8 cellular contexts compared by ENCODE assay signal in the genomic region with DNA sequence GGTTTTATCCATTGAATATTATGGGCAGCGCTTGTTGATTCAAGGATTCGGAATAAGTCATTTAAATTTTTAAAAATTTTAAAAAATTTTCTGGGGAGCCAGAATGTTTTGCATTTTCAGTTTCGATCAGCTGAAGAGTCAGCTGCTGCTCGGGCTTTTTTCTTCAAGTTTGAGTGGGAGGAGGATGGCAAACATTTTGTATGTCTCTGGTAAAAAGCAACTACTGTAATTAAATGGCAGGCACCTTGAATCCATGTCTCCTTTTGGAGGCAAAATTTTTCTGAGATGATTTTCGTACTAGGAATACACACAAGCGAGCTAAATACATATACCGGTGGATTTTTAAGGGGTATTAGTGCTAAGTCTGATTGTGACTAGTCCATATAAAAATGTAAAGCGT. TPM values are rescaled to one million over a fixed set of nuclear protein-coding genes. Genes with fewer than 3 reads are reported as not detected.
A peak's percentile ranks its signal among the peaks of the same experiment; 100 is the strongest.
DNase-seq lines count a peak whose midpoint lies in the region; ATAC-seq, FAIRE-seq and TF ChIP-seq lines count a peak whose summit lies in the region.

No MANE protein-coding gene starts in this region.

- H3K4me3 ChIP-seq in DND-41 (ENCODE audit: low read depth in 1 of 2, low read length in 2 of 2) (peak overlapping the region; percentile 92 to 99), skeletal muscle satellite cell (ENCODE audit: low read length) (peak overlapping the region; percentile 97)
- peak overlapping the region; percentile 89 for H3K4me3 ChIP-seq in Jurkat, Clone E6-1 (ENCODE audit: low read length)

- TF ChIP-seq CTCF in DND-41 (IDR thresholded peaks at IDR 0.05; ENCODE audit: borderline replicate concordance, extremely low read depth, low read length, poor library complexity, severe bottlenecking): no peak

- H3K36me3 ChIP-seq in DND-41 (ENCODE audit: insufficient read depth, low read length) (peaks cover 26% of the 10 kb centered on the region), skeletal muscle satellite cell (ENCODE audit: insufficient read depth, low read length) (peaks cover 12% of the 10 kb centered on the region)

- peak overlapping the region; percentile 99 for H3K27ac Mint-ChIP-seq in activated T-helper 1 cell treated with anti-CD3 and anti-CD28 coated beads, Interleukin-12 subunit alpha, Interleukin-12 subunit beta, Interleukin-2, Interleukin-4 antibody, amounts not matched to agents 30 ng/mL and 10 ng/mL and 1 ng/mL, durations not matched to agents 14 hours and 24 hours and 36 hours

- no peak for TF ChIP-seq POLR2A in H54 (IDR thresholded peaks at IDR 0.05; ENCODE audit: low read depth, low read length)

- H3K9me3 ChIP-seq in DND-41 (ENCODE audit: insufficient read depth, low read length, severe bottlenecking) (no peaks in the 10 kb centered on the region), skeletal muscle satellite cell (replicated peaks; ENCODE audit: low read length) (no peaks in the 10 kb centered on the region)

- peak overlapping the region; percentile 98 for H2AFZ ChIP-seq in DND-41 (ENCODE audit: low read depth, low read length)

- no peak for DNase-seq in DND-41
- no peak for DNase-seq in Jurkat, Clone E6-1 (ENCODE audit: low read depth, low spot score)
- DNase-seq in activated T-helper 1 cell treated with anti-CD3 and anti-CD28 coated beads, Interleukin-12 subunit alpha, Interleukin-12 subunit beta, Interleukin-2, Interleukin-4 antibody, amounts not matched to agents 30 ng/mL and 10 ng/mL and 1 ng/mL, durations not matched to agents 14 hours and 24 hours and 36 hours (ENCODE audit: low spot score): no peak
- peak; percentile 8 for DNase-seq in hepatic stellate cell (ENCODE audit: low spot score)
- no peak for DNase-seq in NCI-H446 (lab: John Stamatoyannopoulos, UW)
- no peak for DNase-seq in H54 (ENCODE audit: insufficient read length, low spot score)

- no peak for FAIRE-seq in H54 (lab: Jason Lieb, UNC)

- H3K27me3 ChIP-seq in DND-41 (ENCODE audit: insufficient read depth, low read length, poor library complexity) (no peaks in the 10 kb centered on the region), skeletal muscle satellite cell (ENCODE audit: control insufficient read depth, insufficient read depth, low read length) (no peaks in the 10 kb centered on the region)

- H3K27ac ChIP-seq in DND-41 (ENCODE audit: low read length): peak overlapping the region; percentile 90

- peaks cover 14% of the 10 kb centered on the region for H3K36me3 Mint-ChIP-seq in activated T-helper 1 cell treated with anti-CD3 and anti-CD28 coated beads, Interleukin-12 subunit alpha, Interleukin-12 subunit beta, Interleukin-2, Interleukin-4 antibody, amounts not matched to agents 30 ng/mL and 10 ng/mL and 1 ng/mL, durations not matched to agents 14 hours and 24 hours and 36 hours (ENCODE audit: low read depth)

- peaks cover 92% of the 10 kb centered on the region for H3K79me2 ChIP-seq in DND-41 (ENCODE audit: insufficient read depth, low read length)

- H3K4me1 ChIP-seq in DND-41 (ENCODE audit: insufficient read depth, low read length): peaks cover 50% of the 10 kb centered on the region
- H3K4me1 ChIP-seq in skeletal muscle satellite cell (ENCODE audit: control insufficient read depth, insufficient read depth, low read length): peaks cover 9% of the 10 kb centered on the region

- H3K4me1 Mint-ChIP-seq in activated T-helper 1 cell treated with anti-CD3 and anti-CD28 coated beads, Interleukin-12 subunit alpha, Interleukin-12 subunit beta, Interleukin-2, Interleukin-4 antibody, amounts not matched to agents 30 ng/mL and 10 ng/mL and 1 ng/mL, durations not matched to agents 14 hours and 24 hours and 36 hours (ENCODE audit: low read depth): peaks cover 40% of the 10 kb centered on the region

- no peaks in the 10 kb centered on the region for H3K9me3 Mint-ChIP-seq in activated T-helper 1 cell treated with anti-CD3 and anti-CD28 coated beads, Interleukin-12 subunit alpha, Interleukin-12 subunit beta, Interleukin-2, Interleukin-4 antibody, amounts not matched to agents 30 ng/mL and 10 ng/mL and 1 ng/mL, durations not matched to agents 14 hours and 24 hours and 36 hours

- H3K9ac ChIP-seq in DND-41 (ENCODE audit: low read depth, low read length): peak overlapping the region; percentile 94
- H3K9ac ChIP-seq in skeletal muscle satellite cell (ENCODE audit: low read depth, low read length): peak overlapping the region; percentile 96

- ATAC-seq in DND-41 (ENCODE audit: insufficient read depth, low read depth): no peak
- ATAC-seq in GM21423 (IDR thresholded peaks at IDR 0.05; ENCODE audit: unreplicated experiment): peak; percentile 25

- H3K4me3 Mint-ChIP-seq in activated T-helper 1 cell treated with anti-CD3 and anti-CD28 coated beads, Interleukin-12 subunit alpha, Interleukin-12 subunit beta, Interleukin-2, Interleukin-4 antibody, amounts not matched to agents 30 ng/mL and 10 ng/mL and 1 ng/mL, durations not matched to agents 14 hours and 24 hours and 36 hours: peak overlapping the region; percentile 99

- peaks cover 13% of the 10 kb centered on the region for H4K20me1 ChIP-seq in DND-41 (ENCODE audit: insufficient read depth, low read length)

- H3K4me2 ChIP-seq in DND-41 (ENCODE audit: insufficient read depth, low read length) (peak overlapping the region; percentile 63), skeletal muscle satellite cell (ENCODE audit: low read length) (peak overlapping the region; percentile 92)

- intact Hi-C loops in activated T-helper 1 cell treated with anti-CD3 and anti-CD28 coated beads, Interleukin-12 subunit alpha, Interleukin-12 subunit beta, Interleukin-2, Interleukin-4 antibody, amounts not matched to agents 30 ng/mL and 10 ng/mL and 1 ng/mL, durations not matched to agents 14 hours and 24 hours and 36 hours (cut with micrococcal nuclease): loop anchor here (2.0 to 5.0 kb wide), 2 partner anchors 38 to 878 kb away; no protein-coding TSS in a partner anchor

- H3K27me3 Mint-ChIP-seq in activated T-helper 1 cell treated with anti-CD3 and anti-CD28 coated beads, Interleukin-12 subunit alpha, Interleukin-12 subunit beta, Interleukin-2, Interleukin-4 antibody, amounts not matched to agents 30 ng/mL and 10 ng/mL and 1 ng/mL, durations not matched to agents 14 hours and 24 hours and 36 hours (ENCODE audit: insufficient read depth): no peaks in the 10 kb centered on the region

RNA-seq across cellular contexts. Expression of a gene that starts 0.6 kb away (rescaled TPM):
- polyA plus RNA-seq in Jurkat, Clone E6-1 (2012; ENCODE audit: insufficient read depth, insufficient read length): 20.8 TPM
- 21.5 and 23.7 TPM in 2 replicates for total RNA-seq in activated T-helper 1 cell treated with anti-CD3 and anti-CD28 coated beads, Interleukin-12 subunit alpha, Interleukin-12 subunit beta, Interleukin-2, Interleukin-4 antibody, amounts not matched to agents 30 ng/mL and 10 ng/mL and 1 ng/mL, durations not matched to agents 14 hours and 24 hours and 36 hours
- total RNA-seq in skeletal muscle satellite cell (2012; rRNA removed): 20.3 and 24.5 TPM in 2 replicates
